34 cellular contexts compared by ENCODE assay signal in genomic region chr1:165442053-165442452, GRCh38. TPM values are rescaled to one million over a fixed set of nuclear protein-coding genes. Genes with fewer than 3 reads are reported as not detected.
"Had no signal": no experiment of that assay in that cellular context is flagged by ENCODE, and none has a peak within 500 bp of the region (broad histone marks: within the 10 kb centered on the region; RNA-seq: fewer than 3 reads in every experiment).

No MANE protein-coding gene starts in this region.

- H3K27ac Mint-ChIP-seq: activated CD4-positive, alpha-beta memory T cell treated with anti-CD3 and anti-CD28 coated beads for 36 hours; activated CD4-positive, alpha-beta T cell treated with anti-CD3 and anti-CD28 coated beads for 36 hours; activated CD4-positive, alpha-beta T cell treated with anti-CD3 and anti-CD28 coated beads, Interleukin-2, amount 10 ng/mL, durations not matched to agents 24 days and 14 days; activated CD8-positive, alpha-beta memory T cell treated with anti-CD3 and anti-CD28 coated beads, Interleukin-2, amount 10 ng/mL, durations not matched to agents 7 days and 5 days; activated CD8-positive, alpha-beta T cell treated with anti-CD3 and anti-CD28 coated beads, Interleukin-2, amount 10 ng/mL, durations not matched to agents 7 days and 5 days; activated naive CD8-positive, alpha-beta T cell; activated T-helper 17 cell treated with anti-CD3 and anti-CD28 coated beads, Interleukin-2, amount 50 U/mL, for 72 hours; dendritic cell treated with granulocyte-macrophage colony-stimulating factor and Interleukin-4, amounts not matched to agents 40 ng/mL and 50 ng/mL, for 4 days; endodermal cell; T-helper 17 cell; T-helper 2 cell treated with Interferon-gamma antibody and Interleukin-4, amounts not matched to agents 5 μg/mL and 100 μg/mL, for 36 hours had no signal

- FAIRE-seq: astrocyte, frontal cortex had no signal

- H3K27ac ChIP-seq: coronary artery, dorsolateral prefrontal cortex had no signal

- H3K4me3 Mint-ChIP-seq: activated CD4-positive, alpha-beta memory T cell treated with anti-CD3 and anti-CD28 coated beads for 36 hours; activated CD4-positive, alpha-beta T cell treated with anti-CD3 and anti-CD28 coated beads for 36 hours; activated CD4-positive, alpha-beta T cell treated with anti-CD3 and anti-CD28 coated beads, Interleukin-2, amount 10 ng/mL, durations not matched to agents 24 days and 14 days; activated CD8-positive, alpha-beta memory T cell treated with anti-CD3 and anti-CD28 coated beads, Interleukin-2, amount 10 ng/mL, durations not matched to agents 7 days and 5 days; activated CD8-positive, alpha-beta T cell treated with anti-CD3 and anti-CD28 coated beads, Interleukin-2, amount 10 ng/mL, durations not matched to agents 7 days and 5 days; activated naive CD8-positive, alpha-beta T cell; activated T-cell treated with anti-CD3 and anti-CD28 coated beads, Interleukin-2, amount 50 U/mL, for 4 hours; activated T-helper 17 cell treated with anti-CD3 and anti-CD28 coated beads, Interleukin-2, amount 50 U/mL, for 72 hours; central memory CD8-positive, alpha-beta T cell; dendritic cell treated with granulocyte-macrophage colony-stimulating factor and Interleukin-4, amounts not matched to agents 40 ng/mL and 50 ng/mL, for 4 days; endodermal cell; T-helper 17 cell; T-helper 2 cell treated with Interferon-gamma antibody and Interleukin-4, amounts not matched to agents 5 μg/mL and 100 μg/mL, for 36 hours had no signal

- H3K4me1 Mint-ChIP-seq: activated CD4-positive, alpha-beta T cell treated with anti-CD3 and anti-CD28 coated beads for 36 hours; activated CD8-positive, alpha-beta memory T cell treated with anti-CD3 and anti-CD28 coated beads, Interleukin-2, amount 10 ng/mL, durations not matched to agents 7 days and 5 days; activated T-helper 17 cell treated with anti-CD3 and anti-CD28 coated beads, Interleukin-2, amount 50 U/mL, for 72 hours; central memory CD8-positive, alpha-beta T cell had no signal

- ATAC-seq: activated CD4-positive, alpha-beta T cell treated with anti-CD3 and anti-CD28 coated beads for 36 hours; activated CD8-positive, alpha-beta memory T cell treated with anti-CD3 and anti-CD28 coated beads, Interleukin-2, amount 10 ng/mL, durations not matched to agents 7 days and 5 days; activated CD8-positive, alpha-beta T cell treated with anti-CD3 and anti-CD28 coated beads, Interleukin-2, amount 10 ng/mL, durations not matched to agents 7 days and 5 days; activated T-cell treated with anti-CD3 and anti-CD28 coated beads, Interleukin-2, amount 50 U/mL, for 4 hours; activated T-helper 17 cell treated with anti-CD3 and anti-CD28 coated beads, Interleukin-2, amount 50 U/mL, for 72 hours; esophagus mucosa; T-helper 17 cell had no signal

- DNase-seq: activated CD4-positive, alpha-beta memory T cell treated with anti-CD3 and anti-CD28 coated beads for 36 hours; activated CD4-positive, alpha-beta T cell treated with anti-CD3 and anti-CD28 coated beads for 36 hours; activated CD4-positive, alpha-beta T cell treated with anti-CD3 and anti-CD28 coated beads, Interleukin-2, amount 10 ng/mL, durations not matched to agents 24 days and 14 days; activated CD4-positive, CD25-positive, alpha-beta regulatory T cell; activated CD4-positive, CD25-positive, alpha-beta regulatory T cell treated with anti-CD3 and anti-CD28 coated beads, Interleukin-2, amount 50 U/mL, for 72 hours; activated CD8-positive, alpha-beta memory T cell treated with anti-CD3 and anti-CD28 coated beads, Interleukin-2, amount 10 ng/mL, durations not matched to agents 7 days and 5 days; activated CD8-positive, alpha-beta memory T cell treated with anti-CD3 and anti-CD28 coated beads, Interleukin-2, amount 50 U/mL, for 48 hours; activated CD8-positive, alpha-beta T cell treated with anti-CD3 and anti-CD28 coated beads, Interleukin-2, amount 10 ng/mL, durations not matched to agents 7 days and 5 days; activated effector memory CD4-positive, alpha-beta T cell treated with Interleukin-2 at 50 U/mL for 16 hours; activated gamma-delta T cell treated with Interleukin-2 at 50 U/mL for 16 hours; activated naive CD4-positive, alpha-beta T cell treated with anti-CD3 and anti-CD28 coated beads, Interleukin-2, amount 50 U/mL, for 16 hours; activated naive CD4-positive, alpha-beta T cell treated with Interleukin-2 at 50 U/mL for 16 hours; activated T-cell treated with anti-CD3 and anti-CD28 coated beads, Interleukin-2, amount 50 U/mL, for 4 hours; amniotic stem cell; anterior cingulate cortex; dorsolateral prefrontal cortex; effector memory CD4-positive, alpha-beta T cell; endodermal cell; foreskin fibroblast; head of caudate nucleus; T-helper 1 cell; T-helper 17 cell; T1000 had no signal

- H3K4me3 ChIP-seq: coronary artery had no signal

- H3K36me3 Mint-ChIP-seq: activated CD4-positive, alpha-beta memory T cell treated with anti-CD3 and anti-CD28 coated beads for 36 hours; activated naive CD8-positive, alpha-beta T cell had no signal

- H3K9me3 Mint-ChIP-seq: activated CD4-positive, alpha-beta memory T cell treated with anti-CD3 and anti-CD28 coated beads for 36 hours; activated T-cell treated with anti-CD3 and anti-CD28 coated beads, Interleukin-2, amount 50 U/mL, for 4 hours; activated T-helper 17 cell treated with anti-CD3 and anti-CD28 coated beads, Interleukin-2, amount 50 U/mL, for 72 hours; central memory CD8-positive, alpha-beta T cell; dendritic cell treated with granulocyte-macrophage colony-stimulating factor and Interleukin-4, amounts not matched to agents 40 ng/mL and 50 ng/mL, for 4 days; endodermal cell; T-helper 2 cell treated with Interferon-gamma antibody and Interleukin-4, amounts not matched to agents 5 μg/mL and 100 μg/mL, for 36 hours had no signal

RNA-seq across cellular contexts. Expression of gene RXRG, which starts 2.9 kb away (rescaled TPM):
- total RNA-seq: activated CD4-positive, alpha-beta T cell treated with anti-CD3 and anti-CD28 coated beads, Interleukin-2, amount 10 ng/mL, durations not matched to agents 24 days and 14 days; activated CD8-positive, alpha-beta memory T cell treated with anti-CD3 and anti-CD28 coated beads for 36 hours; activated CD8-positive, alpha-beta memory T cell treated with anti-CD3 and anti-CD28 coated beads, Interleukin-2, amount 10 ng/mL, durations not matched to agents 7 days and 5 days; activated CD8-positive, alpha-beta T cell treated with anti-CD3 and anti-CD28 coated beads, Interleukin-2, amount 10 ng/mL, durations not matched to agents 7 days and 5 days; activated T-cell treated with anti-CD3 and anti-CD28 coated beads, Interleukin-2, amount 50 U/mL, for 4 hours; activated T-helper 17 cell treated with anti-CD3 and anti-CD28 coated beads, Interleukin-2, amount 50 U/mL, for 72 hours; astrocyte; epithelial cell of proximal tubule; T-helper 17 cell had no signal
